ENCODE assay signal across 8 cellular contexts in genomic region chr12:49740930-49741881, GRCh38. TPM values are rescaled to one million over a fixed set of nuclear protein-coding genes. Genes with fewer than 3 reads are reported as not detected.
A peak's percentile ranks its signal among the peaks of the same experiment; 100 is the strongest.
DNase-seq lines count a peak whose midpoint lies in the region; ATAC-seq and TF ChIP-seq lines count a peak whose summit lies in the region.

TSS of gene TMBIM6 (plus strand) at chr12:49741557. CDS start at chr12:49752494, 10,937 bp downstream.

- peak; percentile 93 for TF ChIP-seq CTCF in GM12875 (IDR thresholded peaks at IDR 0.05; ENCODE audit: borderline replicate concordance, insufficient read depth, low read depth, low read length)
- peak; percentile 91 to 100 (median 98) for TF ChIP-seq CTCF in heart right ventricle (IDR thresholded peaks at IDR 0.05)

- H3K36me3 ChIP-seq in heart right ventricle = peaks cover 0 to 21% (median 0%) of the 10 kb centered on the region in 9 donors

- H3K9me3 ChIP-seq in heart right ventricle = no peaks in the 10 kb centered on the region

- intact Hi-C loops in heart right ventricle (cut with DNase I) (loop anchor here in 1 of 10 donors (2.0 to 5.0 kb wide), 2 partner anchors 22 to 36 kb away; no protein-coding TSS in a partner anchor), posterior vena cava (cut with DNase I) (no loop called here)

- DNase-seq in NCI-H1436 treated with DMSO at 0.1 percent for 48 hours (lab: John Stamatoyannopoulos, UW) = peak; percentile 99
- peak; percentile 96 to 100 (median 99) for DNase-seq in T-helper 1 cell
- peak; percentile 100 for DNase-seq in amniotic epithelial cell (ENCODE audit: low read depth)
- peak; percentile 98 to 99 for DNase-seq in heart right ventricle
- DNase-seq in posterior vena cava (ENCODE audit: low spot score) = peak; percentile 100
- peak; percentile 100 for DNase-seq in ureter (ENCODE audit: low spot score)

- 4% methylated on average over 50 of the region's 50 CpGs for WGBS in heart right ventricle, 2 donors

- ATAC-seq in HG02840 (IDR thresholded peaks at IDR 0.05; ENCODE audit: low FRiP score, unreplicated experiment) = peak; percentile 92
- ATAC-seq in heart right ventricle = peak; percentile 97 to 98 (median 98)

- H3K4me3 ChIP-seq in GM12875 (ENCODE audit: low read depth, low read length) (peak within 1 kb of the TSS; percentile 67), heart right ventricle (peak within 1 kb of the TSS; percentile 61 to 92 (median 69))

- peaks cover 10 to 45% (median 41%) of the 10 kb centered on the region in 9 donors for H3K4me1 ChIP-seq in heart right ventricle

- H3K27ac ChIP-seq in heart right ventricle = peak within 1 kb of the TSS; percentile 90 to 99 (median 94)

- H3K27me3 ChIP-seq in heart right ventricle = no peaks in the 10 kb centered on the region

RNA-seq across cellular contexts. Expression of gene TMBIM6, which starts in this region (rescaled TPM):
- total RNA-seq in heart right ventricle (100 to 1,000 TPM; 174 to 322 (median 202) TPM), posterior vena cava (100 to 1,000 TPM; 285 to 313 TPM), ureter (603 TPM)
- polyA plus RNA-seq in heart right ventricle = 100 to 1,000 TPM; 110 to 260 TPM

Comparison
In these comparisons a context has a peak if more than half of its experiments do, and no peak if none do; other contexts are left out.
1. Peak in every context shown above with its lines: DNase-seq, ATAC-seq, H3K4me3 ChIP-seq and H3K27ac ChIP-seq.